Comparison of ENCODE assay signal across 1 cellular context in genomic region chr7:47145326-47145725, GRCh38.
A peak's percentile ranks its signal among the peaks of the same experiment; 100 is the strongest.
TF ChIP-seq lines count a peak whose summit lies in the region.

No MANE protein-coding gene starts in this region.

TF ChIP-seq in K562, 482 proteins besides CTCF, POLR2A, EP300 and RAD21 (continued from another document):
- TF ChIP-seq GTF2B (IDR thresholded peaks at IDR 0.05; ENCODE audit: extremely low read depth, insufficient read length) (no peak), SAP30 (IDR thresholded peaks at IDR 0.05; ENCODE audit: borderline replicate concordance, insufficient read depth, low read depth, low read length, poor library complexity, severe bottlenecking) (no peak), KLF10 (CRISPR knock-in tag; IDR thresholded peaks at IDR 0.05) (no peak), POLR3A (IDR thresholded peaks at IDR 0.05; ENCODE audit: borderline replicate concordance, extremely low read depth, insufficient read depth, insufficient read length) (no peak), BCOR (IDR thresholded peaks at IDR 0.05) (no peak), PPARD (CRISPR knock-in tag; IDR thresholded peaks at IDR 0.05) (no peak), MAFG (tag; conservative IDR thresholded peaks at IDR 0.05) (peak; percentile 86), MYBL2 (IDR thresholded peaks at IDR 0.05; ENCODE audit: low read depth) (no peak), MYBL2 (CRISPR knock-in tag; IDR thresholded peaks at IDR 0.05; ENCODE audit: borderline replicate concordance) (no peak), HMBOX1 (IDR thresholded peaks at IDR 0.05) (no peak), POLR2AphosphoS2 (IDR thresholded peaks at IDR 0.05; ENCODE audit: low read length) (no peak), MAFK (IDR thresholded peaks at IDR 0.05; ENCODE audit: low read length) (peak; percentile 62; the same call in 1 of the 2 replicates), SMAD4 (CRISPR knock-in tag; conservative IDR thresholded peaks at IDR 0.05) (no peak), ZNF316 (IDR thresholded peaks at IDR 0.05) (peak; percentile 97), NONO (IDR thresholded peaks at IDR 0.05; ENCODE audit: low read depth in 2 of 2, low read length in 1 of 2) (no peak), GABPB2 (CRISPR knock-in tag; conservative IDR thresholded peaks at IDR 0.05) (no peak), ZBED1 (IDR thresholded peaks at IDR 0.05) (no peak), RBM39 (optimal IDR thresholded peaks at IDR 0.05; ENCODE audit: low read depth, low read length) (no peak), CTCFL (IDR thresholded peaks at IDR 0.05; ENCODE audit: borderline replicate concordance, insufficient read depth, low read depth, low read length, poor library complexity, severe bottlenecking) (no peak), SNRNP70 (optimal IDR thresholded peaks at IDR 0.05; ENCODE audit: low read depth, low read length) (no peak), EGR1 (conservative IDR thresholded peaks at IDR 0.05) (no peak), TAF9B (IDR thresholded peaks at IDR 0.05; ENCODE audit: partially characterized antibody) (no peak), ZFP30 (CRISPR knock-in tag; IDR thresholded peaks at IDR 0.05; ENCODE audit: borderline replicate concordance) (no peak), DDX20 (tag; IDR thresholded peaks at IDR 0.05; ENCODE audit: low read depth) (no peak), C11orf30 (IDR thresholded peaks at IDR 0.05; ENCODE audit: low read depth) (peak; percentile 88), ZNF140 (CRISPR knock-in tag; IDR thresholded peaks at IDR 0.05) (no peak)
- TF ChIP-seq, protein P1, sequence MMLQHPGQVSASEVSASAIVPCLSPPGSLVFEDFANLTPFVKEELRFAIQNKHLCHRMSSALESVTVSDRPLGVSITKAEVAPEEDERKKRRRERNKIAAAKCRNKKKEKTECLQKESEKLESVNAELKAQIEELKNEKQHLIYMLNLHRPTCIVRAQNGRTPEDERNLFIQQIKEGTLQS (IDR thresholded peaks at IDR 0.05), result no peak
- TF ChIP-seq, protein P1 (CRISPR knock-in tag; conservative IDR thresholded peaks at IDR 0.05), result no peak
- TF ChIP-seq, protein P2, sequence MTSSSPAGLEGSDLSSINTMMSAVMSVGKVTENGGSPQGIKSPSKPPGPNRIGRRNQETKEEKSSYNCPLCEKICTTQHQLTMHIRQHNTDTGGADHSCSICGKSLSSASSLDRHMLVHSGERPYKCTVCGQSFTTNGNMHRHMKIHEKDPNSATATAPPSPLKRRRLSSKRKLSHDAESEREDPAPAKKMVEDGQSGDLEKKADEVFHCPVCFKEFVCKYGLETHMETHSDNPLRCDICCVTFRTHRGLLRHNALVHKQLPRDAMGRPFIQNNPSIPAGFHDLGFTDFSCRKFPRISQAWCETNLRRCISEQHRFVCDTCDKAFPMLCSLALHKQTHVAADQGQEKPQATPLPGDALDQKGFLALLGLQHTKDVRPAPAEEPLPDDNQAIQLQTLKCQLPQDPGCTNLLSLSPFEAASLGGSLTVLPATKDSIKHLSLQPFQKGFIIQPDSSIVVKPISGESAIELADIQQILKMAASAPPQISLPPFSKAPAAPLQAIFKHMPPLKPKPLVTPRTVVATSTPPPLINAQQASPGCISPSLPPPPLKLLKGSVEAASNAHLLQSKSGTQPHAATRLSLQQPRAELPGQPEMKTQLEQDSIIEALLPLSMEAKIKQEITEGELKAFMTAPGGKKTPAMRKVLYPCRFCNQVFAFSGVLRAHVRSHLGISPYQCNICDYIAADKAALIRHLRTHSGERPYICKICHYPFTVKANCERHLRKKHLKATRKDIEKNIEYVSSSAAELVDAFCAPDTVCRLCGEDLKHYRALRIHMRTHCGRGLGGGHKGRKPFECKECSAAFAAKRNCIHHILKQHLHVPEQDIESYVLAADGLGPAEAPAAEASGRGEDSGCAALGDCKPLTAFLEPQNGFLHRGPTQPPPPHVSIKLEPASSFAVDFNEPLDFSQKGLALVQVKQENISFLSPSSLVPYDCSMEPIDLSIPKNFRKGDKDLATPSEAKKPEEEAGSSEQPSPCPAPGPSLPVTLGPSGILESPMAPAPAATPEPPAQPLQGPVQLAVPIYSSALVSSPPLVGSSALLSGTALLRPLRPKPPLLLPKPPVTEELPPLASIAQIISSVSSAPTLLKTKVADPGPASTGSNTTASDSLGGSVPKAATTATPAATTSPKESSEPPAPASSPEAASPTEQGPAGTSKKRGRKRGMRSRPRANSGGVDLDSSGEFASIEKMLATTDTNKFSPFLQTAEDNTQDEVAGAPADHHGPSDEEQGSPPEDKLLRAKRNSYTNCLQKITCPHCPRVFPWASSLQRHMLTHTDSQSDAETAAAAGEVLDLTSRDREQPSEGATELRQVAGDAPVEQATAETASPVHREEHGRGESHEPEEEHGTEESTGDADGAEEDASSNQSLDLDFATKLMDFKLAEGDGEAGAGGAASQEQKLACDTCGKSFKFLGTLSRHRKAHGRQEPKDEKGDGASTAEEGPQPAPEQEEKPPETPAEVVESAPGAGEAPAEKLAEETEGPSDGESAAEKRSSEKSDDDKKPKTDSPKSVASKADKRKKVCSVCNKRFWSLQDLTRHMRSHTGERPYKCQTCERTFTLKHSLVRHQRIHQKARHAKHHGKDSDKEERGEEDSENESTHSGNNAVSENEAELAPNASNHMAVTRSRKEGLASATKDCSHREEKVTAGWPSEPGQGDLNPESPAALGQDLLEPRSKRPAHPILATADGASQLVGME (CRISPR knock-in tag; IDR thresholded peaks at IDR 0.05), result no peak
- TF ChIP-seq, protein P3, sequence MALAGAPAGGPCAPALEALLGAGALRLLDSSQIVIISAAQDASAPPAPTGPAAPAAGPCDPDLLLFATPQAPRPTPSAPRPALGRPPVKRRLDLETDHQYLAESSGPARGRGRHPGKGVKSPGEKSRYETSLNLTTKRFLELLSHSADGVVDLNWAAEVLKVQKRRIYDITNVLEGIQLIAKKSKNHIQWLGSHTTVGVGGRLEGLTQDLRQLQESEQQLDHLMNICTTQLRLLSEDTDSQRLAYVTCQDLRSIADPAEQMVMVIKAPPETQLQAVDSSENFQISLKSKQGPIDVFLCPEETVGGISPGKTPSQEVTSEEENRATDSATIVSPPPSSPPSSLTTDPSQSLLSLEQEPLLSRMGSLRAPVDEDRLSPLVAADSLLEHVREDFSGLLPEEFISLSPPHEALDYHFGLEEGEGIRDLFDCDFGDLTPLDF (CRISPR knock-in tag; IDR thresholded peaks at IDR 0.05), result no peak
- TF ChIP-seq, protein P4, sequence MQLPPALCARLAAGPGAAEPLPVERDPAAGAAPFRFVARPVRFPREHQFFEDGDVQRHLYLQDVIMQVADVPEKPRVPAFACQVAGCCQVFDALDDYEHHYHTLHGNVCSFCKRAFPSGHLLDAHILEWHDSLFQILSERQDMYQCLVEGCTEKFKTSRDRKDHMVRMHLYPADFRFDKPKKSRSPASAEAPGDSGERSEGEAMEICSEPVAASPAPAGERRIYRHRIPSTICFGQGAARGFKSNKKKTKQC (CRISPR knock-in tag; IDR thresholded peaks at IDR 0.05), result no peak
